Comparison of ENCODE assay signal across 8 cellular contexts in the genomic region with DNA sequence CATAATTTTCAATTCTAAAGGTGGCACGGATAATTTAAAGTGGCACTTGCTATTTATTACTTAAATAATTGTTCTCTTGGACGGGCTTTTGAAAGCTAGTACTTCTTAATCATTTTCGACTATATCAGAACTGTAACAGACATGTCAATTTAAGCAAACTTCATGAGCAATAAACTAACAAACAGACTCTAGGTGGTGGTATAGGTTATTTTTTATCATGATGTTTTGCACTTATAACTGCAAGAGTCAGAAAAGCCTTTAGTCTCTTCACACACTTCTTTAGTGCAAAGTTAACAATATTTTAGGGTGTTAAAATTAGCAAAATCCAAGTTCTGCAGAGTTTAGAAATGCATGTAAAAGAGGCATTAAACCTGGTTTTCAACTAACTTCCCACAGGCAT. TPM values are rescaled to one million over a fixed set of nuclear protein-coding genes. Genes with fewer than 3 reads are reported as not detected.
DNase-seq lines count a peak whose midpoint lies in the region; ATAC-seq, FAIRE-seq and TF ChIP-seq lines count a peak whose summit lies in the region.

No MANE protein-coding gene starts in this region.

- no peaks in the 10 kb centered on the region for H3K27me3 Mint-ChIP-seq in osteocyte (ENCODE audit: unreplicated experiment)

- no peak for ATAC-seq in Panc1
- no peak for ATAC-seq in HG03139 (IDR thresholded peaks at IDR 0.05; ENCODE audit: unreplicated experiment)
- no peak for ATAC-seq in HG02678 (IDR thresholded peaks at IDR 0.05; ENCODE audit: unreplicated experiment)

- H3K4me3 ChIP-seq in Panc1 (ENCODE audit: low read depth in 2 of 2, low read length in 2 of 2), result peak overlapping the region; percentile 62 to 84

- no peaks in the 10 kb centered on the region for H3K27me3 ChIP-seq in Panc1 (ENCODE audit: control insufficient read depth, insufficient read depth, low read length)

- POLR2A ChIA-PET in Panc1 (lab: Charles Lee), result no interaction called here

- peak; percentile 27 for TF ChIP-seq CTCF in GM13977 (IDR thresholded peaks at IDR 0.05; ENCODE audit: extremely low read depth, insufficient read depth, missing control alignments)
- TF ChIP-seq CTCF in Panc1 (IDR thresholded peaks at IDR 0.05), result no peak; the same call in 1 of the 2 replicates
- TF ChIP-seq CTCF in osteocyte (IDR thresholded peaks at IDR 0.05), result peak; percentile 39

- H3K9me3 Mint-ChIP-seq in osteocyte (ENCODE audit: unreplicated experiment), result no peaks in the 10 kb centered on the region

- H3K4me1 ChIP-seq in Panc1 (ENCODE audit: control insufficient read depth, insufficient read depth, low read length), result peaks cover 40% of the 10 kb centered on the region

- peak; percentile 70 for FAIRE-seq in endometrium (lab: Jason Lieb, UNC)

- intact Hi-C loops in Panc1 (cut with micrococcal nuclease; ENCODE audit: unreplicated experiment), result loop anchor here (10.0 kb wide), 1 partner anchor 188 kb away; no protein-coding TSS in a partner anchor

- peak overlapping the region; percentile 78 for H3K27ac ChIP-seq in Panc1 (ENCODE audit: low read length)

- H3K36me3 ChIP-seq in Panc1 (ENCODE audit: control insufficient read depth, insufficient read depth, low read length), result no peaks in the 10 kb centered on the region

- H3K9me3 ChIP-seq in Panc1 (ENCODE audit: control insufficient read depth, insufficient read depth, low read depth, low read length), result no peaks in the 10 kb centered on the region

- H3K36me3 Mint-ChIP-seq in osteocyte (ENCODE audit: unreplicated experiment), result no peaks in the 10 kb centered on the region

- CTCF ChIA-PET in Panc1 (lab: Charles Lee), result no interaction called here

- BruUV-seq in Panc1 (replicated peaks; lab: Mats Ljungman, UMichigan), result no TSS peak

- DNase-seq in GM13977 (ENCODE audit: low spot score) (peak; percentile 25), Panc1 (ENCODE audit: low read depth, low spot score) (no peak), osteocyte (ENCODE audit: extremely low spot score, unreplicated experiment) (no peak), NCI-H1694 treated with DMSO at 0.1 percent for 48 hours (lab: John Stamatoyannopoulos, UW) (no peak), NAMALWA (ENCODE audit: low spot score) (no peak)

- in situ Hi-C loops in GM13977 (cut with MboI; ENCODE audit: low pct_unique_long_range_greater_than_20kb, low sequenced_read_pairs, unreplicated experiment), result no loop called here
- in situ Hi-C loops in Panc1 (cut with HindIII; ENCODE audit: low pct_unique_long_range_greater_than_20kb, low sequenced_read_pairs), result no loop called here

- H3K27ac Mint-ChIP-seq in osteocyte (ENCODE audit: unreplicated experiment), result peak overlapping the region; percentile 84

- peaks cover 56% of the 10 kb centered on the region for H3K4me1 Mint-ChIP-seq in osteocyte (ENCODE audit: unreplicated experiment)

- peak overlapping the region; percentile 87 for H3K4me3 Mint-ChIP-seq in osteocyte (ENCODE audit: unreplicated experiment)

RNA-seq across cellular contexts. Expression of a gene that starts 2.2 kb away (rescaled TPM):
- total RNA-seq in Panc1 (2021; ENCODE audit: unreplicated experiment), result 19.1 TPM
- 3.1 TPM for polyA plus RNA-seq in Panc1 (2012; ENCODE audit: insufficient read length)
- 17.4 and 17.9 TPM in 2 replicates for total RNA-seq in osteocyte
